In the genomic region with DNA sequence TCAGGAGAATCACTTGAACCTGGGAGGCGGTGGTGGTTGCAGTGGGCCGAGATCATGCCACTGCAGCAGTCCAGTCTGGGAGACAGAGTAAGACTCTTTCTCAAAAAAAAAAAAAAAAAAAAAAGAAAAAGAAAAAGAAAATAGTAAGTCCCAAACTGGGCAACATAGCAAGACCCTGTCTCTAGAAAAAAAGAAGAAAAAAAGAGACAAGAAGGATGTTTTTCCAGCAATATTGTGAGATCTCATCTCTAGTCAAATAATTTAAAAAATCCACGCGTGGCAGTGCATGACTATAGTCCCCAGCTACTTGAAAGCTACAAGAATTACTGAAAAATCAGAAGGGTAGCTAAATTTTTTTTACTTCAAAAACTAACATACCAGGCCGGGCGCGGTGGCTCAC, we compare ENCODE assay signal across 29 cellular contexts.
"Had no signal": no experiment of that assay in that cellular context is flagged by ENCODE, and none has a peak within 500 bp of the region (broad histone marks: within the 10 kb centered on the region; RNA-seq: fewer than 3 reads in every experiment).

No MANE protein-coding gene starts in this region.

- ATAC-seq: stimulated activated effector memory CD8-positive, alpha-beta T cell treated with anti-CD3 and anti-CD28 coated beads, Interleukin-12 subunit alpha, Interleukin-12 subunit beta, amount 100 ng/mL, for 72 hours; stimulated activated memory B cell treated with anti-CD40 and anti-IgM and Interleukin-4, amounts not matched to agents 10 μg/mL and 1 μg/mL and 100 μg/mL, for 72 hours; stimulated activated naive B cell treated with anti-CD40 and anti-IgM and Interleukin-4, amounts not matched to agents 10 μg/mL and 1 μg/mL and 100 μg/mL, for 72 hours; stimulated activated naive CD8-positive, alpha-beta T cell treated with anti-CD3 and anti-CD28 coated beads, Interleukin-15, amount 100 ng/mL, for 72 hours; stimulated activated naive CD8-positive, alpha-beta T cell treated with anti-CD3 and anti-CD28 coated beads, Interleukin-15, Interleukin-2, amounts not matched to agents 100 U/mL and 50 U/mL, for 24 hours; upper lobe of right lung had no signal

- H3K4me1 Mint-ChIP-seq: stimulated activated effector memory CD8-positive, alpha-beta T cell treated with anti-CD3 and anti-CD28 coated beads, Interleukin-12 subunit alpha, Interleukin-12 subunit beta, amount 100 ng/mL, for 72 hours had no signal

- H3K27me3 Mint-ChIP-seq: stimulated activated memory B cell treated with anti-CD40 and anti-IgM and Interleukin-4, amounts not matched to agents 10 μg/mL and 1 μg/mL and 100 μg/mL, for 72 hours; stimulated activated naive CD8-positive, alpha-beta T cell treated with anti-CD3 and anti-CD28 coated beads, Interleukin-15, amount 100 ng/mL, for 72 hours; stimulated activated naive CD8-positive, alpha-beta T cell treated with anti-CD3 and anti-CD28 coated beads, Interleukin-15, Interleukin-2, amounts not matched to agents 100 ng/mL and 50 ng/mL, for 24 hours had no signal

- H3K36me3 ChIP-seq: stomach, suprapubic skin, thoracic aorta, thyroid gland, tibial artery, tibial nerve, transverse colon, upper lobe of left lung, upper lobe of right lung, uterus, vagina had no signal

- H3K4me3 ChIP-seq: stomach, suprapubic skin, testis, thoracic aorta, thyroid gland, tibial artery, tibial nerve, transverse colon, upper lobe of left lung, upper lobe of right lung, uterus, vagina had no signal

- H3K27ac Mint-ChIP-seq: stimulated activated effector memory CD8-positive, alpha-beta T cell treated with anti-CD3 and anti-CD28 coated beads, Interleukin-12 subunit alpha, Interleukin-12 subunit beta, amount 100 ng/mL, for 72 hours; stimulated activated memory B cell treated with anti-CD40 and anti-IgM and Interleukin-4, amounts not matched to agents 10 μg/mL and 1 μg/mL and 100 μg/mL, for 72 hours; stimulated activated naive B cell treated with anti-CD40 and anti-IgM and Interleukin-4, amounts not matched to agents 10 μg/mL and 1 μg/mL and 100 μg/mL, for 72 hours; stimulated activated naive CD8-positive, alpha-beta T cell treated with anti-CD3 and anti-CD28 coated beads, Interleukin-15, Interleukin-2, amounts not matched to agents 100 ng/mL and 50 ng/mL, for 24 hours; type B pancreatic cell had no signal

- H3K9me3 ChIP-seq: suprapubic skin, testis, thoracic aorta, thyroid gland, tibial artery, tibial nerve, transverse colon, upper lobe of left lung, upper lobe of right lung, uterus, vagina had no signal

- H3K27ac ChIP-seq: stomach, suprapubic skin, testis, thoracic aorta, thyroid gland, tibial artery, tibial nerve, transverse colon, upper lobe of left lung, upper lobe of right lung, uterus, vagina had no signal

- H3K27me3 ChIP-seq: suprapubic skin, testis, thyroid gland, tibial artery, tibial nerve, uterus, vagina had no signal

- H3K9me3 Mint-ChIP-seq: stimulated activated effector memory CD8-positive, alpha-beta T cell treated with anti-CD3 and anti-CD28 coated beads, Interleukin-12 subunit alpha, Interleukin-12 subunit beta, amount 100 ng/mL, for 72 hours; stimulated activated memory B cell treated with anti-CD40 and anti-IgM and Interleukin-4, amounts not matched to agents 10 μg/mL and 1 μg/mL and 100 μg/mL, for 72 hours; stimulated activated naive B cell treated with anti-CD40 and anti-IgM and Interleukin-4, amounts not matched to agents 10 μg/mL and 1 μg/mL and 100 μg/mL, for 72 hours; stimulated activated naive CD8-positive, alpha-beta T cell treated with anti-CD3 and anti-CD28 coated beads, Interleukin-15, amount 100 ng/mL, for 72 hours; stimulated activated naive CD8-positive, alpha-beta T cell treated with anti-CD3 and anti-CD28 coated beads, Interleukin-15, Interleukin-2, amounts not matched to agents 100 ng/mL and 50 ng/mL, for 24 hours; type B pancreatic cell had no signal

- H3K36me3 Mint-ChIP-seq: stimulated activated effector memory CD8-positive, alpha-beta T cell treated with anti-CD3 and anti-CD28 coated beads, Interleukin-12 subunit alpha, Interleukin-12 subunit beta, amount 100 ng/mL, for 72 hours; stimulated activated memory B cell treated with anti-CD40 and anti-IgM and Interleukin-4, amounts not matched to agents 10 μg/mL and 1 μg/mL and 100 μg/mL, for 72 hours; stimulated activated naive B cell treated with anti-CD40 and anti-IgM and Interleukin-4, amounts not matched to agents 10 μg/mL and 1 μg/mL and 100 μg/mL, for 72 hours; type B pancreatic cell had no signal

- FAIRE-seq: urothelium cell line had no signal

- DNase-seq: stimulated activated CD4-positive, alpha-beta T cell treated with anti-CD3 and anti-CD28 coated beads, Interleukin-2, amount 100 ng/mL, for 48 hours; stimulated activated CD4-positive, alpha-beta T cell treated with anti-CD3 and anti-CD28 coated beads, Interleukin-4, amount 100 ng/mL, for 1 hour; stimulated activated CD4-positive, alpha-beta T cell treated with anti-CD3 and anti-CD28 coated beads, Interleukin-4, amount 100 ng/mL, for 24 hours; stimulated activated CD4-positive, alpha-beta T cell treated with anti-CD3 and anti-CD28 coated beads, Interleukin-4, amount 100 ng/mL, for 4 hours; stimulated activated CD8-positive, alpha-beta memory T cell treated with anti-CD3 and anti-CD28 coated beads, Interleukin-4, amount 100 ng/mL, for 48 hours; stimulated activated naive B cell treated with anti-CD40 and anti-IgM and Interleukin-4, amounts not matched to agents 10 μg/mL and 1 μg/mL and 100 μg/mL, for 72 hours; stimulated activated naive CD4-positive, alpha-beta T cell; stimulated activated naive CD4-positive, alpha-beta T cell treated with Interleukin-2 at 50 U/mL for 16 hours; stimulated activated naive CD8-positive, alpha-beta T cell treated with anti-CD3 and anti-CD28 coated beads, Interleukin-15, amount 100 ng/mL, for 72 hours; stimulated activated naive CD8-positive, alpha-beta T cell treated with anti-CD3 and anti-CD28 coated beads, Interleukin-15, Interleukin-2, amounts not matched to agents 100 U/mL and 50 U/mL, for 24 hours; stomach; substantia nigra; testis; thyroid gland; tibial artery; transverse colon; trophoblast cell; upper lobe of left lung; upper lobe of right lung; uterus had no signal

- H3K4me1 ChIP-seq: testis, thyroid gland, upper lobe of right lung, uterus, vagina had no signal

- H3K4me3 Mint-ChIP-seq: stimulated activated effector memory CD8-positive, alpha-beta T cell treated with anti-CD3 and anti-CD28 coated beads, Interleukin-12 subunit alpha, Interleukin-12 subunit beta, amount 100 ng/mL, for 72 hours; stimulated activated memory B cell treated with anti-CD40 and anti-IgM and Interleukin-4, amounts not matched to agents 10 μg/mL and 1 μg/mL and 100 μg/mL, for 72 hours; stimulated activated naive B cell treated with anti-CD40 and anti-IgM and Interleukin-4, amounts not matched to agents 10 μg/mL and 1 μg/mL and 100 μg/mL, for 72 hours; stimulated activated naive CD8-positive, alpha-beta T cell treated with anti-CD3 and anti-CD28 coated beads, Interleukin-15, amount 100 ng/mL, for 72 hours; stimulated activated naive CD8-positive, alpha-beta T cell treated with anti-CD3 and anti-CD28 coated beads, Interleukin-15, Interleukin-2, amounts not matched to agents 100 ng/mL and 50 ng/mL, for 24 hours; type B pancreatic cell had no signal
